Comparison of ENCODE assay signal across 9 cellular contexts in the genomic region with DNA sequence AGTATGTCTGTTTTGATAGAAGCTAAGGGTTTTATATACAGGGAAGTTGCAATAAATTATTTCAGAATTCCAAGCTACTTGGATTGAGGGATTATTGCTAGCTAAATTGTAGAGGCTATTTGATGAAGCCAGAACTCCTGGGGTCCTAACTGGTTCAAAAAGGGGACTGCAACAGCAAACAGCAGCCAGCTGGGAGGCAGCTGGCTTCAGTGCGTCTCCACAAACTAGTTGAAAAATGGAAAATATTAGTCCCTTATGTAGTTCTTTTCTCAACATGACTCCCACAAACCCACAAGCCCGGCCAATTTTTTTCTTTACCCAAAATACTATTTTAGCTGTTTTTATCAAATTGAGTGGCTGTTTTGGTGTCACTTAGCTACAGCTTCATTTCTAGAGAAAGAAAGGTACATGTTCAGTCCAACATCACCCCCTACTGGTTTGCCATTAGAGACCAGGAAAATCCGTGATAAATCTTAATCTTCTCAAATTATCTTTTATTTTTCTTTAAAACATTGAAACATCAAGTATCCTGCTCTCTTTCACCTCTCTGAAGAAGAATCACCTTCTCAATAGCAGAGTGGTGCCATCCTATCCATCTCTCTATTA.
DNase-seq lines count a peak whose midpoint lies in the region; ATAC-seq and TF ChIP-seq lines count a peak whose summit lies in the region.
"Had no signal": no experiment of that assay in that cellular context is flagged by ENCODE, and none has a peak within 500 bp of the region (broad histone marks: within the 10 kb centered on the region; RNA-seq: fewer than 3 reads in every experiment).

No MANE protein-coding gene starts in this region.

- H3K27ac ChIP-seq in heart left ventricle (peak overlapping the region in 1 of 12 donors; percentile 6), foreskin keratinocyte (no peak overlapping the region), upper lobe of right lung (no peak overlapping the region)

- TF ChIP-seq CTCF in heart left ventricle (IDR thresholded peaks at IDR 0.05) (peak in 9 of 12 donors; percentile 11 to 50 (median 31)), foreskin keratinocyte (conservative IDR thresholded peaks at IDR 0.05) (peak; percentile 71), upper lobe of right lung (IDR thresholded peaks at IDR 0.05) (peak; percentile 44)

- 31 to 38% (median 35%) methylated on average over 3 of the region's 3 CpGs for WGBS in heart left ventricle, 4 donors

- DNase-seq in heart left ventricle (peak in 2 of 5 donors; percentile 6 to 12), Right ventricle myocardium superior (no peak), OCI-M1 (lab: John Stamatoyannopoulos, UW) (peak; percentile 53), foreskin keratinocyte (no peak), upper lobe of right lung (no peak)
- DNase-seq in stimulated activated CD4-positive, alpha-beta T cell treated with anti-CD3 and anti-CD28 coated beads, Interleukin-2, amount 100 ng/mL, for 24 hours = no peak
- DNase-seq: NCI-H510A treated with DMSO at 0.1 percent for 48 hours had no signal

- ATAC-seq in heart left ventricle = peak in 1 of 4 donors; percentile 32
- no peak for ATAC-seq in Right ventricle myocardium superior (ENCODE audit: poor library complexity)
- no peak for ATAC-seq in foreskin keratinocyte
- no peak for ATAC-seq in upper lobe of right lung
- no peak for ATAC-seq in GM19463 (IDR thresholded peaks at IDR 0.05; ENCODE audit: unreplicated experiment)
- ATAC-seq in GM18868 (IDR thresholded peaks at IDR 0.05; ENCODE audit: unreplicated experiment) = no peak

- H3K4me1 ChIP-seq in heart left ventricle (no peaks in the 10 kb centered on the region), foreskin keratinocyte (no peaks in the 10 kb centered on the region), upper lobe of right lung (no peaks in the 10 kb centered on the region)

- no peak overlapping the region for H3K4me3 ChIP-seq in heart left ventricle
- no peak overlapping the region for H3K4me3 ChIP-seq in upper lobe of right lung

- intact Hi-C loops in heart left ventricle (cut with DNase I) (loop anchor here in 1 of 10 donors (10.0 kb wide), 1 partner anchor 690 kb away; no protein-coding TSS in a partner anchor), Right ventricle myocardium superior (cut with DNase I) (no loop called here), upper lobe of right lung (cut with DNase I) (no loop called here)

- H3K9me3 ChIP-seq in heart left ventricle (no peaks in the 10 kb centered on the region), upper lobe of right lung (no peaks in the 10 kb centered on the region)

- H3K36me3 ChIP-seq in heart left ventricle = no peaks in the 10 kb centered on the region
- no peaks in the 10 kb centered on the region for H3K36me3 ChIP-seq in upper lobe of right lung

- TF ChIP-seq POLR2A in heart left ventricle (IDR thresholded peaks at IDR 0.05) = no peak

- peaks cover 0 to 26% (median 0%) of the 10 kb centered on the region in 9 donors for H3K27me3 ChIP-seq in heart left ventricle
- no peaks in the 10 kb centered on the region for H3K27me3 ChIP-seq in foreskin keratinocyte
- H3K27me3 ChIP-seq in upper lobe of right lung = no peaks in the 10 kb centered on the region
